In the genomic region with DNA sequence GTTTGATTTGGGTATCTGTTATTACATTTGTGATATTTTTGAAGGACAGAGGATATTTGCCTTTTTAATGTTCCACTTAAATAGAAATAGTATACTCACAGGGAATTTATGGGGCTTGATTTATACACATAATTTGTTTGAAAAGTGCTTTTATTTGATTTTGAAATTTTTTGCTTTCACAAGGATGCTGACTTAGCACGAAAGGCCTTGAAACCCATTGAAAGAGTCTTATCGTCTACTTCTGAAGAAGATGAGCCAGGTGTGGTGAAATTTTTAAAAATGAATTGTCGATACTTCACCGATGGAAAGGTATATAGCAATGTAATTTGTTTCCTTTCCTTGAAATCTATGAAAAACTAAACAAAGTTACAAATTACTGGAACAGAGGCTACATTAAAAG, we compare ENCODE assay signal across 7 cellular contexts.
"Had no signal": no experiment of that assay in that cellular context is flagged by ENCODE, and none has a peak within 500 bp of the region (broad histone marks: within the 10 kb centered on the region; RNA-seq: fewer than 3 reads in every experiment).

No MANE protein-coding gene starts in this region.

- FAIRE-seq: G401.6, GM12878, GM12891, GM12892, GM18507 had no signal

- DNase-seq: GDM1, GF-D8 had no signal

- H3K4me3 ChIP-seq: GM12878 had no signal

- ATAC-seq: GM12878 had no signal
